In the genomic region with DNA sequence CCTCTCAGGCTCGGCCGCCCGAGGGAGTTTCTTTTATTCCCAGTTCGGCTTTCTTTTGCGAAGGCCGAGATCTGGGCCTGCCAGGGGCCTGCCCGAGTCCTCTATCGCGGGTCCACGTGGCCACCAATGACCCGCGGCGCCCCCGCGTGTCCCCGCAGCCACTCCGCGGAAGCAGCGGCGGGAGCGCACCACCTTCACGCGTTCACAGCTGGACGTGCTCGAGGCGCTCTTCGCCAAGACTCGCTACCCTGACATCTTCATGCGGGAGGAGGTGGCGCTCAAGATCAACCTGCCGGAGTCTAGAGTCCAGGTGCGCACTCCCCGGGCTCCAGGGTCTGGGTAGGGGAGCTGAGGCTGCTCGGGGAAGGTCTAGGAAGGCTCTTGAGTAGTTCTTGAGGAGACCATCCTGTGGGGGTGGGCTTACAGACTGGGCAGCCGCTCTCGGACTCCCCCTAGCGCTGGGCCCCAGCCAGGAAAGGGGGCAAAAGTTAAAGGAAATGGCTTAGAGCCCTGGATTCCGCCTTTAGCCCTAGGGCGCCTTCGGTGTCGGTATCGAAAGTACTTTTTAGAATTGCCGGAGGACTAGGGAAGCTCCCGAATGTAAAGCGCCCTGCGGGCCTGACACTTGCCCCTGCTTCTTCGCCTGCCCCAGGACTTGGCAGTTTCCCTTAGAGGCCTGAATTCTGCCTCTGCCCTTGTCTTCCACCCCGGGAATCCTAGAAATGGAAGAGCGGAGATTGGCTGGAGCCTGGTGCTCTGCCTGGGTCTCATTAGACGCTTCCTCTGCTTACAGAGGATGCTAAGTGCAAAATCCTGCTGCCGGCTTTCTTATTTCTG, we compare ENCODE assay signal across 10 cellular contexts. TPM values are rescaled to one million over a fixed set of nuclear protein-coding genes. Genes with fewer than 3 reads are reported as not detected.
DNase-seq lines count a peak whose midpoint lies in the region; ATAC-seq and TF ChIP-seq lines count a peak whose summit lies in the region.
"Had no signal": no experiment of that assay in that cellular context is flagged by ENCODE, and none has a peak within 500 bp of the region (broad histone marks: within the 10 kb centered on the region; RNA-seq: fewer than 3 reads in every experiment).

No MANE protein-coding gene starts in this region.

- TF ChIP-seq CTCF in heart left ventricle (IDR thresholded peaks at IDR 0.05) (peak in 2 of 12 donors; percentile 13 to 28), ascending aorta (IDR thresholded peaks at IDR 0.05) (no peak), liver (IDR thresholded peaks at IDR 0.05; ENCODE audit: low read depth, low read length, missing input control) (no peak), upper lobe of right lung (IDR thresholded peaks at IDR 0.05) (peak; percentile 17)

- WGBS in heart left ventricle, 4 donors: 6 to 7% (median 7%) methylated on average over 45 to 51 of the region's 51 CpGs
- 11% methylated on average over 51 of the region's 51 CpGs for WGBS in liver

- DNase-seq in heart left ventricle (no peak), left ventricle myocardium superior (no peak), ascending aorta (ENCODE audit: low spot score in 2 of 2) (no peak), upper lobe of right lung (no peak), nucleus accumbens (lab: John Stamatoyannopoulos, UW) (no peak)
- DNase-seq: DMS79 treated with DMSO at 0.1 percent for 48 hours had no signal

- no peaks in the 10 kb centered on the region for H3K9me3 ChIP-seq in heart left ventricle
- H3K9me3 ChIP-seq in ascending aorta: no peaks in the 10 kb centered on the region
- peaks cover 0 to 29% (median 3%) of the 10 kb centered on the region in 4 donors for H3K9me3 ChIP-seq in liver (ENCODE audit: control insufficient read depth in 4 of 4, low read length in 3 of 4)
- no peaks in the 10 kb centered on the region for H3K9me3 ChIP-seq in upper lobe of right lung

- H3K4me1 ChIP-seq in heart left ventricle (peaks cover 4 to 82% (median 48%) of the 10 kb centered on the region in 12 donors), ascending aorta (peaks cover 16 to 43% of the 10 kb centered on the region in 2 donors), liver (ENCODE audit: control insufficient read depth in 4 of 4, insufficient read depth in 4 of 4, low read length in 3 of 4) (peaks cover 21 to 71% (median 51%) of the 10 kb centered on the region in 4 donors), upper lobe of right lung (peaks cover 70% of the 10 kb centered on the region)

- no peak for ATAC-seq in heart left ventricle
- ATAC-seq in left ventricle myocardium superior: no peak
- ATAC-seq in upper lobe of right lung: no peak
- ATAC-seq in GM19328 (IDR thresholded peaks at IDR 0.05; ENCODE audit: unreplicated experiment): no peak
- ATAC-seq in HG02970 (IDR thresholded peaks at IDR 0.05; ENCODE audit: low FRiP score, unreplicated experiment): no peak

- H3K36me3 ChIP-seq in heart left ventricle (no peaks in the 10 kb centered on the region), ascending aorta (no peaks in the 10 kb centered on the region), liver (ENCODE audit: control insufficient read depth in 4 of 4, insufficient read depth in 3 of 4, low read depth in 1 of 4, low read length in 3 of 4) (no peaks in the 10 kb centered on the region), upper lobe of right lung (no peaks in the 10 kb centered on the region)

- H3K4me3 ChIP-seq in heart left ventricle: peak overlapping the region in 7 of 12 donors; percentile 7 to 40 (median 26)
- peak overlapping the region; percentile 7 to 33 for H3K4me3 ChIP-seq in ascending aorta
- peak overlapping the region in 2 of 3 donors; percentile 35 to 43 for H3K4me3 ChIP-seq in liver (ENCODE audit: low read depth in 1 of 3, low read length in 3 of 3)
- peak overlapping the region; percentile 30 for H3K4me3 ChIP-seq in upper lobe of right lung

- H3K27ac ChIP-seq in heart left ventricle: no peak overlapping the region
- no peak overlapping the region for H3K27ac ChIP-seq in ascending aorta
- H3K27ac ChIP-seq in liver (ENCODE audit: low read depth in 1 of 2, low read length in 2 of 2): no peak overlapping the region
- H3K27ac ChIP-seq in upper lobe of right lung: no peak overlapping the region
- H3K27ac ChIP-seq: HL-60 had no signal

- TF ChIP-seq POLR2A in heart left ventricle (IDR thresholded peaks at IDR 0.05): no peak

- intact Hi-C loops in heart left ventricle (cut with DNase I): no loop called here
- intact Hi-C loops in left ventricle myocardium superior (cut with micrococcal nuclease): no loop called here
- intact Hi-C loops in ascending aorta (cut with DNase I): no loop called here
- intact Hi-C loops in upper lobe of right lung (cut with DNase I): no loop called here

- no peak overlapping the region for H3K9ac ChIP-seq in liver (ENCODE audit: low read depth in 1 of 2, low read length in 2 of 2)

- TF ChIP-seq RAD21 in liver (IDR thresholded peaks at IDR 0.05): no peak

- H3K27me3 ChIP-seq in heart left ventricle (peaks cover 62 to 100% (median 98%) of the 10 kb centered on the region in 9 donors), ascending aorta (peaks cover 34% of the 10 kb centered on the region), liver (ENCODE audit: control insufficient read depth in 4 of 4, insufficient read depth in 4 of 4, low read length in 3 of 4) (peaks cover 11 to 38% (median 16%) of the 10 kb centered on the region in 4 donors), upper lobe of right lung (peaks cover 100% of the 10 kb centered on the region)

TF ChIP-seq in liver, 16 proteins besides CTCF, POLR2A, EP300 and RAD21:
- TF ChIP-seq JUND (IDR thresholded peaks at IDR 0.05): no peak
- TF ChIP-seq GABPA (IDR thresholded peaks at IDR 0.05 in 1 of 2, conservative IDR thresholded peaks at IDR 0.05 in 1 of 2): no peak
- no peak for TF ChIP-seq HNF4A (conservative IDR thresholded peaks at IDR 0.05)
- no peak for TF ChIP-seq EGR1 (IDR thresholded peaks at IDR 0.05; ENCODE audit: low read depth in 2 of 2)
- TF ChIP-seq FOXA2 (IDR thresholded peaks at IDR 0.05): no peak
- no peak for TF ChIP-seq FOXA1 (IDR thresholded peaks at IDR 0.05)
- no peak for TF ChIP-seq ATF3 (IDR thresholded peaks at IDR 0.05)
- TF ChIP-seq SP1 (IDR thresholded peaks at IDR 0.05): no peak
- TF ChIP-seq HNF4G (IDR thresholded peaks at IDR 0.05): no peak
- TF ChIP-seq TAF1 (conservative IDR thresholded peaks at IDR 0.05): no peak
- no peak for TF ChIP-seq RXRA (IDR thresholded peaks at IDR 0.05)
- TF ChIP-seq NR2F2 (IDR thresholded peaks at IDR 0.05): no peak
- no peak for TF ChIP-seq ZBTB33 (IDR thresholded peaks at IDR 0.05)
- TF ChIP-seq REST (IDR thresholded peaks at IDR 0.05): no peak
- TF ChIP-seq YY1 (IDR thresholded peaks at IDR 0.05): no peak
TF ChIP-seq in liver: peak in this region for 0.

RNA-seq across cellular contexts. Expression of gene OTX1, which starts 3.5 kb away (rescaled TPM):
- total RNA-seq in heart left ventricle (under 1 TPM in 1 of 9 donors, not detected in 8; 0.15 TPM), left ventricle myocardium superior (not detected), ascending aorta (not detected), liver (under 1 TPM in 1 of 2 donors, not detected in 1; 0.59 TPM), upper lobe of right lung (not detected)
- polyA plus RNA-seq in heart left ventricle (not detected), liver (not detected)
